ENCODE assay signal across 8 cellular contexts in genomic region chr2:76849086-76849485, GRCh38.
"Had no signal": no experiment of that assay in that cellular context is flagged by ENCODE, and none has a peak within 500 bp of the region (broad histone marks: within the 10 kb centered on the region; RNA-seq: fewer than 3 reads in every experiment).

No MANE protein-coding gene starts in this region.

- FAIRE-seq: G401.6, GM12878, GM12891, GM12892, GM18507, GM19239 had no signal

- DNase-seq: GDM1, GF-D8 had no signal

- H3K4me3 ChIP-seq: GM12878 had no signal
